Comparison of ENCODE assay signal across 12 cellular contexts in genomic region chr17:40558651-40559015, GRCh38. TPM values are rescaled to one million over a fixed set of nuclear protein-coding genes. Genes with fewer than 3 reads are reported as not detected.
DNase-seq lines count a peak whose midpoint lies in the region; ATAC-seq and TF ChIP-seq lines count a peak whose summit lies in the region.
"Had no signal": no experiment of that assay in that cellular context is flagged by ENCODE, and none has a peak within 500 bp of the region (broad histone marks: within the 10 kb centered on the region; RNA-seq: fewer than 3 reads in every experiment).

No MANE protein-coding gene starts in this region.

- H3K9me3 ChIP-seq in mesenchymal stem cell (ENCODE audit: control insufficient read depth, low read length) (no peaks in the 10 kb centered on the region), thyroid gland (no peaks in the 10 kb centered on the region)
- H3K9me3 ChIP-seq: neutrophil, thoracic aorta had no signal

- peak overlapping the region; percentile 20 to 72 for H2BK12ac ChIP-seq in mesenchymal stem cell (ENCODE audit: low read length in 2 of 2)

- WGBS in mesenchymal stem cell: 83% methylated on average over 4 of the region's 4 CpGs
- 83 to 89% methylated on average over 4 of the region's 4 CpGs for WGBS in thyroid gland, 2 donors

- no peak for ATAC-seq in activated CD8-positive, alpha-beta T cell treated with anti-CD3 and anti-CD28 coated beads for 36 hours
- ATAC-seq in GM19467 (IDR thresholded peaks at IDR 0.05; ENCODE audit: unreplicated experiment): no peak

- H3K27me3 Mint-ChIP-seq in activated naive CD4-positive, alpha-beta T cell treated with anti-CD3 and anti-CD28 coated beads, Interleukin-2, amount 50 U/mL, for 24 hours: no peaks in the 10 kb centered on the region
- H3K27me3 Mint-ChIP-seq in activated CD8-positive, alpha-beta T cell treated with anti-CD3 and anti-CD28 coated beads for 36 hours: no peaks in the 10 kb centered on the region
- H3K27me3 Mint-ChIP-seq in chondrocyte (ENCODE audit: low read depth): peaks cover 2% of the 10 kb centered on the region

- no peaks in the 10 kb centered on the region for H3K79me1 ChIP-seq in mesenchymal stem cell (replicated peaks; ENCODE audit: low read length, poor library complexity, severe bottlenecking)

- H4K8ac ChIP-seq in mesenchymal stem cell (ENCODE audit: low read length): no peak overlapping the region

- intact Hi-C loops in activated CD8-positive, alpha-beta T cell treated with anti-CD3 and anti-CD28 coated beads for 36 hours (cut with micrococcal nuclease): no loop called here
- intact Hi-C loops in thyroid gland (cut with DNase I): loop anchor here (5.0 kb wide), 1 partner anchor 116 kb away; the partner anchor contains the start of gene IGFBP4

- no peak for TF ChIP-seq CTCF in activated CD8-positive, alpha-beta T cell treated with anti-CD3 and anti-CD28 coated beads for 36 hours (IDR thresholded peaks at IDR 0.05)
- no peak for TF ChIP-seq CTCF in thyroid gland (IDR thresholded peaks at IDR 0.05)
- no peak for TF ChIP-seq CTCF in chondrocyte (IDR thresholded peaks at IDR 0.05)

- H3K27me3 ChIP-seq in mesenchymal stem cell (ENCODE audit: control insufficient read depth in 1 of 2, insufficient read depth in 1 of 2, low read length in 2 of 2): no peaks in the 10 kb centered on the region
- H3K27me3 ChIP-seq in thyroid gland: no peaks in the 10 kb centered on the region

- no peak overlapping the region for H3K23ac ChIP-seq in mesenchymal stem cell (ENCODE audit: low read length in 2 of 2)

- H3K4me3 Mint-ChIP-seq in activated naive CD4-positive, alpha-beta T cell treated with anti-CD3 and anti-CD28 coated beads, Interleukin-2, amount 50 U/mL, for 24 hours: peak overlapping the region; percentile 90
- peak overlapping the region; percentile 46 for H3K4me3 Mint-ChIP-seq in activated CD8-positive, alpha-beta T cell treated with anti-CD3 and anti-CD28 coated beads for 36 hours
- H3K4me3 Mint-ChIP-seq in chondrocyte (ENCODE audit: unreplicated experiment): no peak overlapping the region

- H2AK5ac ChIP-seq in mesenchymal stem cell (ENCODE audit: low read length, severe bottlenecking): peak overlapping the region; percentile 45

- H3K9me3 Mint-ChIP-seq in activated naive CD4-positive, alpha-beta T cell treated with anti-CD3 and anti-CD28 coated beads, Interleukin-2, amount 50 U/mL, for 24 hours: no peaks in the 10 kb centered on the region
- no peaks in the 10 kb centered on the region for H3K9me3 Mint-ChIP-seq in activated CD8-positive, alpha-beta T cell treated with anti-CD3 and anti-CD28 coated beads for 36 hours
- H3K9me3 Mint-ChIP-seq in chondrocyte (ENCODE audit: low read depth): no peaks in the 10 kb centered on the region

- H3K4me1 ChIP-seq in mesenchymal stem cell (ENCODE audit: control insufficient read depth, insufficient read depth, low read depth, low read length) (peaks cover 26% of the 10 kb centered on the region), thyroid gland (peaks cover 22 to 78% of the 10 kb centered on the region in 2 donors)

- H3K4me1 Mint-ChIP-seq in activated naive CD4-positive, alpha-beta T cell treated with anti-CD3 and anti-CD28 coated beads, Interleukin-2, amount 50 U/mL, for 24 hours: peaks cover 93% of the 10 kb centered on the region
- peaks cover 76% of the 10 kb centered on the region for H3K4me1 Mint-ChIP-seq in activated CD8-positive, alpha-beta T cell treated with anti-CD3 and anti-CD28 coated beads for 36 hours (ENCODE audit: low read depth)
- H3K4me1 Mint-ChIP-seq in chondrocyte (ENCODE audit: low read depth): peaks cover 45% of the 10 kb centered on the region

- CTCF ChIA-PET in activated CD8-positive, alpha-beta T cell treated with anti-CD3 and anti-CD28 coated beads for 36 hours (lab: Charles Lee): interaction anchor here (1.4 to 22.4 kb wide), 6 partner anchors 9 to 200 kb away, joined by 3 to 336 read pairs (median 74); partner anchors contain the start of gene TOP2A

- H3K18ac ChIP-seq in mesenchymal stem cell (ENCODE audit: low read depth in 1 of 2, low read length in 2 of 2): peak overlapping the region in 1 of 2 experiments; percentile 14

- no peak overlapping the region for H4K91ac ChIP-seq in mesenchymal stem cell (ENCODE audit: low read length)

- no peak overlapping the region for H3K27ac ChIP-seq in mesenchymal stem cell (ENCODE audit: low read length, poor library complexity, severe bottlenecking)
- peak overlapping the region in 2 of 3 donors; percentile 83 to 93 for H3K27ac ChIP-seq in thyroid gland
- H3K27ac ChIP-seq: neutrophil, thoracic aorta had no signal

- peak overlapping the region; percentile 81 for H3K9ac ChIP-seq in mesenchymal stem cell (ENCODE audit: low read length)

- peak overlapping the region; percentile 63 for H3K27ac Mint-ChIP-seq in activated naive CD4-positive, alpha-beta T cell treated with anti-CD3 and anti-CD28 coated beads, Interleukin-2, amount 50 U/mL, for 24 hours
- peak overlapping the region; percentile 79 for H3K27ac Mint-ChIP-seq in activated CD8-positive, alpha-beta T cell treated with anti-CD3 and anti-CD28 coated beads for 36 hours
- H3K27ac Mint-ChIP-seq in chondrocyte (ENCODE audit: unreplicated experiment): no peak overlapping the region

- H3K36me3 ChIP-seq in mesenchymal stem cell (ENCODE audit: control insufficient read depth in 1 of 2, insufficient read depth in 2 of 2, low read depth in 1 of 2, low read length in 2 of 2) (peaks cover 3 to 15% of the 10 kb centered on the region in 2 experiments), thyroid gland (no peaks in the 10 kb centered on the region)
- H3K36me3 ChIP-seq: neutrophil, thoracic aorta had no signal

- peak overlapping the region; percentile 33 for H2BK15ac ChIP-seq in mesenchymal stem cell (ENCODE audit: low read depth, poor library complexity, severe bottlenecking)

- no peak overlapping the region for H3K14ac ChIP-seq in mesenchymal stem cell (ENCODE audit: low read length in 2 of 2)

- POLR2A ChIA-PET in activated CD8-positive, alpha-beta T cell treated with anti-CD3 and anti-CD28 coated beads for 36 hours (lab: Charles Lee): interaction anchor here (1.0 to 22.7 kb wide), 5 partner anchors 7 to 83 kb away, joined by 3 to 787 read pairs (median 178); no protein-coding TSS in a partner anchor

- no peak overlapping the region for H3K4ac ChIP-seq in mesenchymal stem cell (ENCODE audit: low read depth in 1 of 2, low read length in 2 of 2)

- peaks cover 46% of the 10 kb centered on the region for H3K36me3 Mint-ChIP-seq in activated naive CD4-positive, alpha-beta T cell treated with anti-CD3 and anti-CD28 coated beads, Interleukin-2, amount 50 U/mL, for 24 hours
- peaks cover 100% of the 10 kb centered on the region for H3K36me3 Mint-ChIP-seq in activated CD8-positive, alpha-beta T cell treated with anti-CD3 and anti-CD28 coated beads for 36 hours (ENCODE audit: low read depth)
- no peaks in the 10 kb centered on the region for H3K36me3 Mint-ChIP-seq in chondrocyte (ENCODE audit: low read depth)

- H3K4me3 ChIP-seq in mesenchymal stem cell (ENCODE audit: insufficient read depth in 1 of 2, low read depth in 1 of 2, low read length in 2 of 2): peak overlapping the region in 1 of 2 experiments; percentile 16
- H3K4me3 ChIP-seq in thyroid gland (replicated peaks in 1 of 3): no peak overlapping the region
- H3K4me3 ChIP-seq: thoracic aorta had no signal

- DNase-seq in activated naive CD4-positive, alpha-beta T cell treated with Interleukin-2 at 50 U/mL for 16 hours: no peak
- no peak for DNase-seq in activated CD8-positive, alpha-beta T cell treated with anti-CD3 and anti-CD28 coated beads for 36 hours
- no peak for DNase-seq in mesenchymal stem cell
- DNase-seq in thyroid gland: no peak
- DNase-seq in chondrocyte (ENCODE audit: low spot score): no peak
- DNase-seq in activated gamma-delta T cell treated with Interleukin-2 at 50 U/mL for 16 hours: no peak
- DNase-seq: NCI-H1417; stimulated activated CD4-positive, alpha-beta T cell treated with anti-CD3 and anti-CD28 coated beads, Interleukin-2, amount 100 ng/mL, for 24 hours had no signal

- no peak for TF ChIP-seq POLR2A in thyroid gland (IDR thresholded peaks at IDR 0.05)

- H2AFZ ChIP-seq in mesenchymal stem cell (ENCODE audit: low read depth, low read length): no peak overlapping the region

- peak overlapping the region; percentile 19 for H2BK120ac ChIP-seq in mesenchymal stem cell (ENCODE audit: low read depth, low read length)

- H3K4me2 ChIP-seq in mesenchymal stem cell (ENCODE audit: low read length, poor library complexity, severe bottlenecking): no peak overlapping the region

- H2BK5ac ChIP-seq in mesenchymal stem cell (ENCODE audit: low read depth, low read length, poor library complexity, severe bottlenecking): no peak overlapping the region

RNA-seq across cellular contexts. Expression of gene CCR7, which starts 6.6 kb away (rescaled TPM):
- 100 to 1,000 TPM; 297 to 302 TPM for total RNA-seq in activated CD8-positive, alpha-beta T cell treated with anti-CD3 and anti-CD28 coated beads for 36 hours
- polyA plus RNA-seq in mesenchymal stem cell (2013, experiment 1 of 2): 0.08 TPM
- polyA plus RNA-seq in mesenchymal stem cell (2013, experiment 2 of 2): 0.14 TPM
- total RNA-seq in thyroid gland: 1 to 10 TPM in 1 of 4 donors, under 1 TPM in 2, not detected in 1; 0.27 to 1.6 (median 0.93) TPM
- not detected in 3 replicates for total RNA-seq in chondrocyte
- total RNA-seq: thoracic aorta had no signal

RNA-seq across cellular contexts. Expression of gene TNS4, which starts 57.2 kb away (rescaled TPM):
- 1 to 10 TPM; 5.8 to 6.3 TPM for total RNA-seq in activated CD8-positive, alpha-beta T cell treated with anti-CD3 and anti-CD28 coated beads for 36 hours
- polyA plus RNA-seq in mesenchymal stem cell (2013, experiment 1 of 2): not detected
- polyA plus RNA-seq in mesenchymal stem cell (2013, experiment 2 of 2): 0.12 TPM
- total RNA-seq in thyroid gland (10 to 100 TPM in 2 of 4 donors, 1 to 10 TPM in 2; 5.4 to 24.7 (median 16.2) TPM), chondrocyte (0.39 TPM in 1 of 3 replicates, not detected in the others)

Comparison
In these comparisons a context has a peak if more than half of its experiments do, and no peak if none do; other contexts are left out.
1. RNA of gene CCR7, which starts 6.6 kb away (total RNA-seq): 297 to 302 TPM in activated CD8-positive, alpha-beta T cell treated with anti-CD3 and anti-CD28 coated beads for 36 hours; 0.27 to 1.6 TPM in thyroid gland and not detected in chondrocyte; every median in the first group is over 100 times any median in the second.